Comparison of ENCODE assay signal across 25 cellular contexts in the genomic region with DNA sequence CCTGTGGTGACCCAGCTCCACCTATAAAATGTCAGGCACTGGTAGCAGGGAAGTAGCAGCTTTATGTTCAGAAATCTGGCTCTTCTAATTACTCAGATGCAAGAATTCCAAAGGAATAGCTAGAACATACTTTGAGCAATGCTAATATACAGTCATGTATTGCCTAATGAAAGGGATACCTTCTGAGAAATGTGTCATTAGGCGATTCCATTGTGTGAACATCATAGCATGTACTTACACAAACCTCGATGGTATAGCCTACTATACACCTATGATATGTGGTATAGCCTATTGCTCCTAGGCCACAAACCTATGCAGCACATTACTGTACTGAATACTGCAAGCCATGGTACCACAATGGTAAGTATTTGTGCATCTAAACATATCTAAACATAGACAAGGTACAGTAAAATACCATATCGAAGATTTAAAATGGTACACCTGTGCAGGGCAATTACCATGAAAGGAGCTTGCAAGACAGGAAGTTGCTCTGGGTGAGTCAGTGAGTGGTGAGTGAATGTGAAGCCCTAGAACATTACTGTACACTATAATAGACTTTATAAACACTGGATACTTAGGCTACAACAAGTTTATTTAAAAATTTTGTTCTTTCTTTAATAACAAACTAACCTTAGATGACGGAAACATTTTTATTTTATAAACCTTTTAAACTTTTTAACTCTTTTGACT. TPM values are rescaled to one million over a fixed set of nuclear protein-coding genes. Genes with fewer than 3 reads are reported as not detected.
DNase-seq lines count a peak whose midpoint lies in the region; ATAC-seq, FAIRE-seq and TF ChIP-seq lines count a peak whose summit lies in the region.
"Had no signal": no experiment of that assay in that cellular context is flagged by ENCODE, and none has a peak within 500 bp of the region (broad histone marks: within the 10 kb centered on the region; RNA-seq: fewer than 3 reads in every experiment).

No MANE protein-coding gene starts in this region.

- peaks cover 10% of the 10 kb centered on the region for H3K27me3 Mint-ChIP-seq in activated naive CD8-positive, alpha-beta T cell treated with anti-CD3 and anti-CD28 coated beads, Interleukin-2, amount 50 U/mL, for 24 hours

- H3K27ac Mint-ChIP-seq in activated naive CD8-positive, alpha-beta T cell treated with anti-CD3 and anti-CD28 coated beads, Interleukin-2, amount 50 U/mL, for 24 hours = no peak overlapping the region
- H3K27ac Mint-ChIP-seq: activated T-helper 1 cell treated with anti-CD3 and anti-CD28 coated beads, Interleukin-12 subunit alpha, Interleukin-12 subunit beta, Interleukin-2, Interleukin-4 antibody, amounts not matched to agents 30 ng/mL and 10 ng/mL and 1 ng/mL, durations not matched to agents 14 hours and 24 hours and 36 hours; CD4-positive, alpha-beta memory T cell; GM23338; natural killer cell treated with Interleukin-12 subunit alpha and Interleukin-12 subunit beta and Interleukin-15 and Interleukin-18, amount 100 ng/mL, for 72 hours; stimulated activated memory B cell treated with anti-CD40 and anti-IgM and Interleukin-4, amounts not matched to agents 10 μg/mL and 1 μg/mL and 100 μg/mL, for 72 hours had no signal

- TF ChIP-seq CTCF in AG10803 (conservative IDR thresholded peaks at IDR 0.05; ENCODE audit: low read length) = no peak
- TF ChIP-seq CTCF in mammary epithelial cell (conservative IDR thresholded peaks at IDR 0.05 in 1 of 2, IDR thresholded peaks at IDR 0.05 in 1 of 2; ENCODE audit: extremely low read depth in 1 of 2, insufficient read depth in 1 of 2, low read depth in 1 of 2, low read length in 2 of 2) = no peak
- no peak for TF ChIP-seq CTCF in keratinocyte (optimal IDR thresholded peaks at IDR 0.05 in 1 of 3, IDR thresholded peaks at IDR 0.05 in 1 of 3, conservative IDR thresholded peaks at IDR 0.05 in 1 of 3; ENCODE audit: extremely low read depth in 1 of 3, insufficient read depth in 2 of 3, low read length in 3 of 3)
- no peak for TF ChIP-seq CTCF in tibial artery (IDR thresholded peaks at IDR 0.05)

- no peaks in the 10 kb centered on the region for H3K36me3 Mint-ChIP-seq in activated naive CD8-positive, alpha-beta T cell treated with anti-CD3 and anti-CD28 coated beads, Interleukin-2, amount 50 U/mL, for 24 hours (ENCODE audit: low read depth)
- H3K36me3 Mint-ChIP-seq: CD4-positive, alpha-beta memory T cell; natural killer cell treated with Interleukin-12 subunit alpha and Interleukin-12 subunit beta and Interleukin-15 and Interleukin-18, amount 100 ng/mL, for 72 hours; stimulated activated memory B cell treated with anti-CD40 and anti-IgM and Interleukin-4, amounts not matched to agents 10 μg/mL and 1 μg/mL and 100 μg/mL, for 72 hours had no signal

- H4K20me1 ChIP-seq in mammary epithelial cell (ENCODE audit: insufficient read depth, low read length) = no peaks in the 10 kb centered on the region
- H4K20me1 ChIP-seq in keratinocyte (ENCODE audit: control insufficient read depth, extremely low read depth, insufficient read depth, low read length) = no peaks in the 10 kb centered on the region

- H3K27me3 ChIP-seq in MG63 = no peaks in the 10 kb centered on the region
- H3K27me3 ChIP-seq in mammary epithelial cell (ENCODE audit: insufficient read depth, low read length) = no peaks in the 10 kb centered on the region
- no peaks in the 10 kb centered on the region for H3K27me3 ChIP-seq in keratinocyte (ENCODE audit: control insufficient read depth, extremely low read depth, insufficient read depth, low read length)
- H3K27me3 ChIP-seq in tibial artery = no peaks in the 10 kb centered on the region
- H3K27me3 ChIP-seq: spleen, transverse colon had no signal

- peaks cover 11% of the 10 kb centered on the region for H3K9me3 Mint-ChIP-seq in activated naive CD8-positive, alpha-beta T cell treated with anti-CD3 and anti-CD28 coated beads, Interleukin-2, amount 50 U/mL, for 24 hours

- in situ Hi-C loops in mammary epithelial cell (cut with MboI; ENCODE audit: low sequenced_read_pairs in 2 of 2) = no loop called here

- H3K9ac ChIP-seq in mammary epithelial cell (ENCODE audit: insufficient read depth, low read length) (no peak overlapping the region), keratinocyte (ENCODE audit: control insufficient read depth, extremely low read depth, insufficient read depth, low read length) (no peak overlapping the region)

- H3K9me3 ChIP-seq in MG63 = no peaks in the 10 kb centered on the region
- H3K9me3 ChIP-seq in mammary epithelial cell (replicated peaks; ENCODE audit: insufficient read depth, low read length) = peaks cover 6% of the 10 kb centered on the region
- H3K9me3 ChIP-seq in keratinocyte (ENCODE audit: control insufficient read depth, low read depth, low read length) = no peaks in the 10 kb centered on the region
- no peaks in the 10 kb centered on the region for H3K9me3 ChIP-seq in tibial artery
- H3K9me3 ChIP-seq: psoas muscle, transverse colon had no signal

- 30% methylated on average over 4 of the region's 4 CpGs for WGBS in mammary epithelial cell (ENCODE audit: low coverage, missing lambda C conversion rate)

- peak; percentile 57 for FAIRE-seq in keratinocyte (lab: Jason Lieb, UNC)

- intact Hi-C loops in mammary epithelial cell (cut with micrococcal nuclease) = loop anchor here (1.0 to 10.0 kb wide), 4 partner anchors 50 to 298 kb away; a partner anchor contains a TSS
- intact Hi-C loops in tibial artery (cut with DNase I; ENCODE audit: low total_unique reads) = no loop called here

- no TSS peak for BruUV-seq in mammary epithelial cell (replicated peaks; lab: Mats Ljungman, UMichigan)

- H3K27ac ChIP-seq in mammary epithelial cell (ENCODE audit: insufficient read depth, low read depth, low read length) = peak overlapping the region; percentile 29
- H3K27ac ChIP-seq in keratinocyte (ENCODE audit: control insufficient read depth, insufficient read depth, low read length) = no peak overlapping the region
- no peak overlapping the region for H3K27ac ChIP-seq in tibial artery
- H3K27ac ChIP-seq: psoas muscle, SK-N-MC, spleen, transverse colon had no signal

- H3K4me3 ChIP-seq in AG10803 (ENCODE audit: low read length) (no peak overlapping the region), MG63 (no peak overlapping the region), mammary epithelial cell (replicated peaks in 1 of 3; ENCODE audit: insufficient read depth in 1 of 3, low read depth in 2 of 3, low read length in 3 of 3) (no peak overlapping the region), keratinocyte (ENCODE audit: control insufficient read depth in 2 of 3, extremely low read depth in 1 of 3, insufficient read depth in 2 of 3, low read depth in 1 of 3, low read length in 3 of 3) (no peak overlapping the region), tibial artery (no peak overlapping the region)
- H3K4me3 ChIP-seq: GM23338, psoas muscle, SK-N-MC, spleen, transverse colon had no signal

- no peak overlapping the region for H3K4me2 ChIP-seq in mammary epithelial cell (ENCODE audit: insufficient read depth, low read depth, low read length)
- H3K4me2 ChIP-seq in keratinocyte (ENCODE audit: control insufficient read depth, extremely low read depth, insufficient read depth, low read depth, low read length) = no peak overlapping the region
- H3K4me2 ChIP-seq: GM23338 had no signal

- no peak for ATAC-seq in HG03097 (IDR thresholded peaks at IDR 0.05; ENCODE audit: low FRiP score, unreplicated experiment)
- ATAC-seq in activated naive CD8-positive, alpha-beta T cell treated with anti-CD3 and anti-CD28 coated beads, Interleukin-2, amount 50 U/mL, for 24 hours = no peak
- ATAC-seq: activated CD4-positive, CD25-positive, alpha-beta regulatory T cell treated with anti-CD3 and anti-CD28 coated beads, Interleukin-2, amount 50 U/mL, for 24 hours; GM23338; left cardiac atrium; natural killer cell treated with Interleukin-12 subunit alpha and Interleukin-12 subunit beta and Interleukin-15 and Interleukin-18, amount 100 ng/mL, for 72 hours; psoas muscle; stimulated activated memory B cell treated with anti-CD40 and anti-IgM and Interleukin-4, amounts not matched to agents 10 μg/mL and 1 μg/mL and 100 μg/mL, for 72 hours had no signal

- H2AFZ ChIP-seq in mammary epithelial cell (ENCODE audit: low read depth, low read length) (no peak overlapping the region), keratinocyte (ENCODE audit: control insufficient read depth, low read length) (no peak overlapping the region)
- H2AFZ ChIP-seq: GM23338 had no signal

- H3K9me1 ChIP-seq in keratinocyte (ENCODE audit: control insufficient read depth, extremely low read depth, insufficient read depth, low read length) = no peaks in the 10 kb centered on the region

- H3K4me1 ChIP-seq in mammary epithelial cell (ENCODE audit: insufficient read depth, low read length) (peaks cover 12% of the 10 kb centered on the region), keratinocyte (ENCODE audit: control insufficient read depth, extremely low read depth, insufficient read depth, low read length) (peaks cover 14% of the 10 kb centered on the region), tibial artery (no peaks in the 10 kb centered on the region)
- H3K4me1 ChIP-seq: psoas muscle, spleen, transverse colon had no signal

- no peaks in the 10 kb centered on the region for H3K4me1 Mint-ChIP-seq in activated naive CD8-positive, alpha-beta T cell treated with anti-CD3 and anti-CD28 coated beads, Interleukin-2, amount 50 U/mL, for 24 hours
- H3K4me1 Mint-ChIP-seq: CD4-positive, alpha-beta memory T cell; stimulated activated memory B cell treated with anti-CD40 and anti-IgM and Interleukin-4, amounts not matched to agents 10 μg/mL and 1 μg/mL and 100 μg/mL, for 72 hours had no signal

- H3K36me3 ChIP-seq in MG63 (no peaks in the 10 kb centered on the region), mammary epithelial cell (ENCODE audit: insufficient read depth, low read length) (no peaks in the 10 kb centered on the region), keratinocyte (ENCODE audit: control insufficient read depth in 2 of 2, extremely low read depth in 1 of 2, insufficient read depth in 2 of 2, low read length in 2 of 2) (no peaks in the 10 kb centered on the region), tibial artery (no peaks in the 10 kb centered on the region)
- H3K36me3 ChIP-seq: spleen, transverse colon had no signal

- no peaks in the 10 kb centered on the region for H3K79me2 ChIP-seq in mammary epithelial cell (ENCODE audit: insufficient read depth, low read length)
- H3K79me2 ChIP-seq in keratinocyte (ENCODE audit: control insufficient read depth, insufficient read depth, low read length) = no peaks in the 10 kb centered on the region

- no peak overlapping the region for H3K4me3 Mint-ChIP-seq in activated naive CD8-positive, alpha-beta T cell treated with anti-CD3 and anti-CD28 coated beads, Interleukin-2, amount 50 U/mL, for 24 hours
- H3K4me3 Mint-ChIP-seq: activated T-helper 1 cell treated with anti-CD3 and anti-CD28 coated beads, Interleukin-12 subunit alpha, Interleukin-12 subunit beta, Interleukin-2, Interleukin-4 antibody, amounts not matched to agents 30 ng/mL and 10 ng/mL and 1 ng/mL, durations not matched to agents 14 hours and 24 hours and 36 hours; CD4-positive, alpha-beta memory T cell; GM23338; natural killer cell treated with Interleukin-12 subunit alpha and Interleukin-12 subunit beta and Interleukin-15 and Interleukin-18, amount 100 ng/mL, for 72 hours; stimulated activated memory B cell treated with anti-CD40 and anti-IgM and Interleukin-4, amounts not matched to agents 10 μg/mL and 1 μg/mL and 100 μg/mL, for 72 hours had no signal

- DNase-seq in AG10803 (ENCODE audit: low read depth) (peak; percentile 17), MG63 (peak; percentile 2), mammary epithelial cell (peak; percentile 75), keratinocyte (ENCODE audit: low read depth, low spot score) (peak; percentile 9), AML-193 (lab: John Stamatoyannopoulos, UW) (no peak), tibial artery (no peak)
- DNase-seq in activated naive CD8-positive, alpha-beta T cell treated with anti-CD3 and anti-CD28 coated beads, Interleukin-2, amount 50 U/mL, for 24 hours = no peak
- DNase-seq: caudate nucleus; CD4-positive, alpha-beta memory T cell; DMS79; hippocampal formation; left cardiac atrium; NCI-H2081 treated with DMSO at 0.1 percent for 48 hours; NCI-H524; OCI-M1; psoas muscle; spleen; transverse colon had no signal

- CTCF ChIA-PET in mammary epithelial cell (lab: Charles Lee; ENCODE audit: low non-redundant PET) = interaction anchor here (0.7 kb wide), 1 partner anchor 220 kb away, joined by 3 read pairs; no protein-coding TSS in a partner anchor

- dilution Hi-C loops in mammary epithelial cell (cut with HindIII; ENCODE audit: low sequenced_read_pairs) (no loop called here), keratinocyte (cut with MboI; ENCODE audit: extremely low pct_ligation_motif_present, low sequenced_read_pairs) (no loop called here)

RNA-seq across cellular contexts. Expression of a gene that starts 50.3 kb away (rescaled TPM):
- 9.5 and 27.6 TPM in 2 replicates for total RNA-seq in MG63 (2014; rRNA removed; shearing (Covaris generic); ENCODE audit: low replicate concordance)
- 10 to 100 TPM; 14.0 to 14.5 TPM for total RNA-seq in mammary epithelial cell
- 5.0 TPM for polyA plus RNA-seq in mammary epithelial cell
- 0.47 TPM for polyA minus RNA-seq in mammary epithelial cell
- 5.5 to 11.5 TPM (median 6.4 TPM) in 3 replicates for polyA plus RNA-seq in keratinocyte
- 8.6 TPM for polyA plus RNA-seq in keratinocyte (2011; ENCODE audit: low read depth)
- polyA plus RNA-seq in keratinocyte (2011; cell fraction: cytosol; rRNA removed) = 4.0 and 8.3 TPM in 2 replicates
- polyA plus RNA-seq in keratinocyte (2011; cell fraction: nucleus; rRNA removed) = 8.5 and 11.8 TPM in 2 replicates
- 5.8 and 6.9 TPM in 2 replicates for polyA plus RNA-seq in keratinocyte (2012; ENCODE audit: low replicate concordance)
- polyA minus RNA-seq in keratinocyte = 0.39 to 8.8 TPM (median 2.7 TPM) in 3 replicates
- 5.6 TPM for polyA minus RNA-seq in keratinocyte (2011; cell fraction: cytosol; rRNA and poly(A)+ RNA removed)
- 3.2 and 7.0 TPM in 2 replicates for polyA minus RNA-seq in keratinocyte (2011; cell fraction: nucleus; rRNA and poly(A)+ RNA removed)

Comparison
In these comparisons a context has a peak if more than half of its experiments do, and no peak if none do; other contexts are left out.
1. DNase-seq: peak in AG10803 (single experiment), MG63 (single experiment), mammary epithelial cell (single experiment) and keratinocyte (single experiment); none in activated naive CD8-positive, alpha-beta T cell treated with anti-CD3 and anti-CD28 coated beads, Interleukin-2, amount 50 U/mL, for 24 hours (single experiment), AML-193 (0 of 2) and tibial artery (0 of 2).